1 cellular context compared by ENCODE assay signal in genomic region chr4:134551348-134551747, GRCh38.
TF ChIP-seq lines count a peak whose summit lies in the region.

No MANE protein-coding gene starts in this region.

TF ChIP-seq in H1, 55 proteins besides CTCF, POLR2A, EP300 and RAD21 (continued from another document):
- TF ChIP-seq CHD7 (IDR thresholded peaks at IDR 0.05; ENCODE audit: insufficient replicate concordance, low read length), result no peak
- no peak for TF ChIP-seq MAFK (IDR thresholded peaks at IDR 0.05; ENCODE audit: low read depth, low read length)
- no peak for TF ChIP-seq EGR1 (IDR thresholded peaks at IDR 0.05; ENCODE audit: borderline replicate concordance, low read depth, low read length)
- TF ChIP-seq CHD1 (IDR thresholded peaks at IDR 0.05; ENCODE audit: low read depth, low read length), result no peak
- TF ChIP-seq POLR2AphosphoS5 (IDR thresholded peaks at IDR 0.05; ENCODE audit: low read depth, low read length), result no peak
- TF ChIP-seq BRCA1 (IDR thresholded peaks at IDR 0.05; ENCODE audit: low read depth, low read length), result no peak
- TF ChIP-seq SP4 (IDR thresholded peaks at IDR 0.05; ENCODE audit: low read length), result no peak
- TF ChIP-seq SRF (IDR thresholded peaks at IDR 0.05; ENCODE audit: low read depth, low read length), result no peak
- TF ChIP-seq HDAC2 (IDR thresholded peaks at IDR 0.05; ENCODE audit: borderline replicate concordance in 1 of 2, low read depth in 2 of 2, low read length in 2 of 2), result no peak
- TF ChIP-seq CHD2 (IDR thresholded peaks at IDR 0.05; ENCODE audit: low read length), result no peak
- no peak for TF ChIP-seq TEAD4 (IDR thresholded peaks at IDR 0.05; ENCODE audit: low read depth, low read length)
